In genomic region chr7:72435913-72436480, GRCh38 we compare ENCODE assay signal across 18 cellular contexts. TPM values are rescaled to one million over a fixed set of nuclear protein-coding genes. Genes with fewer than 3 reads are reported as not detected.
DNase-seq lines count a peak whose midpoint lies in the region; ATAC-seq and TF ChIP-seq lines count a peak whose summit lies in the region.
"Had no signal": no experiment of that assay in that cellular context is flagged by ENCODE, and none has a peak within 500 bp of the region (broad histone marks: within the 10 kb centered on the region; RNA-seq: fewer than 3 reads in every experiment).

No MANE protein-coding gene starts in this region.

- WGBS in spleen, 5 donors, result 59 to 81% (median 74%) methylated on average over 5 of the region's 5 CpGs
- WGBS in testis, 2 donors, result 43 to 49% methylated on average over 5 of the region's 5 CpGs

- no peak for TF ChIP-seq CTCF in glutamatergic neuron (IDR thresholded peaks at IDR 0.05; ENCODE audit: partially characterized antibody, unreplicated experiment)
- no peak for TF ChIP-seq CTCF in spleen (IDR thresholded peaks at IDR 0.05 in 8 of 11, conservative IDR thresholded peaks at IDR 0.05 in 3 of 11)
- TF ChIP-seq CTCF in upper lobe of right lung (IDR thresholded peaks at IDR 0.05), result no peak
- TF ChIP-seq CTCF in testis (IDR thresholded peaks at IDR 0.05), result no peak

- intact Hi-C loops in spleen (cut with DNase I; ENCODE audit: low total_unique reads), result no loop called here
- intact Hi-C loops in upper lobe of right lung (cut with DNase I), result no loop called here
- intact Hi-C loops in testis (cut with DNase I; ENCODE audit: low total_unique reads), result no loop called here

- ATAC-seq in upper lobe of right lung, result no peak
- ATAC-seq: GM12878 had no signal

- peak overlapping the region; percentile 100 for H3K27ac Mint-ChIP-seq in glutamatergic neuron (ENCODE audit: unreplicated experiment)

- H3K27ac ChIP-seq in spleen (no peak overlapping the region), upper lobe of right lung (no peak overlapping the region), testis (no peak overlapping the region)
- H3K27ac ChIP-seq: PC-9 had no signal

- H3K36me3 ChIP-seq in spleen (no peaks in the 10 kb centered on the region), upper lobe of right lung (no peaks in the 10 kb centered on the region), testis (ENCODE audit: low read depth, missing control alignments) (no peaks in the 10 kb centered on the region)

- H3K9me3 ChIP-seq in spleen (no peaks in the 10 kb centered on the region), upper lobe of right lung (no peaks in the 10 kb centered on the region), testis (no peaks in the 10 kb centered on the region)

- H3K4me1 ChIP-seq in spleen (no peaks in the 10 kb centered on the region), upper lobe of right lung (no peaks in the 10 kb centered on the region), testis (no peaks in the 10 kb centered on the region)

- peaks cover 4% of the 10 kb centered on the region for H3K27me3 Mint-ChIP-seq in glutamatergic neuron (ENCODE audit: unreplicated experiment)

- no peaks in the 10 kb centered on the region for H3K36me3 Mint-ChIP-seq in glutamatergic neuron (ENCODE audit: unreplicated experiment)

- H3K9me3 Mint-ChIP-seq in glutamatergic neuron (ENCODE audit: unreplicated experiment), result peaks cover 9% of the 10 kb centered on the region

- peaks cover 40% of the 10 kb centered on the region for H3K4me1 Mint-ChIP-seq in glutamatergic neuron (ENCODE audit: low read depth, unreplicated experiment)

- DNase-seq in NCI-H2171 (lab: John Stamatoyannopoulos, UW) (peak; percentile 33), NCI-H2171 treated with DMSO at 0.1 percent for 48 hours (lab: John Stamatoyannopoulos, UW) (no peak), NCI-H82 (lab: John Stamatoyannopoulos, UW) (peak; percentile 78), glutamatergic neuron (peak; percentile 28), spleen (peak; percentile 11), upper lobe of right lung (no peak), NK-92 (lab: John Stamatoyannopoulos, UW; ENCODE audit: unreplicated experiment) (no peak), testis (no peak)
- DNase-seq: DMS53, HCEC 1CT, Kasumi-1, NCI-H1436, NCI-H2029 treated with DMSO at 0.1 percent for 48 hours, NCI-H2227 treated with DMSO at 0.1 percent for 48 hours, NCI-H526 treated with DMSO at 0.1 percent for 48 hours, PC-9 had no signal

- H3K4me3 Mint-ChIP-seq in glutamatergic neuron (ENCODE audit: unreplicated experiment), result peak overlapping the region; percentile 75

- H3K4me3 ChIP-seq in spleen (no peak overlapping the region), upper lobe of right lung (no peak overlapping the region), testis (no peak overlapping the region)
- H3K4me3 ChIP-seq: GM12878, PC-9 had no signal

- H3K27me3 ChIP-seq in spleen (replicated peaks in 1 of 7), result peaks cover 0 to 8% (median 0%) of the 10 kb centered on the region in 7 donors
- no peaks in the 10 kb centered on the region for H3K27me3 ChIP-seq in upper lobe of right lung
- H3K27me3 ChIP-seq in testis, result no peaks in the 10 kb centered on the region

- no peak for TF ChIP-seq POLR2A in spleen (IDR thresholded peaks at IDR 0.05)
- no peak for TF ChIP-seq POLR2A in testis (IDR thresholded peaks at IDR 0.05)

RNA-seq across cellular contexts. Expression of gene CALN1, which starts 23.9 kb away (rescaled TPM):
- total RNA-seq in glutamatergic neuron (ENCODE audit: unreplicated experiment), result 3.5 TPM
- total RNA-seq in spleen, result under 1 TPM in 2 of 7 donors, not detected in 5; 0.03 to 0.19 TPM
- under 1 TPM in 1 of 3 donors, not detected in 2; under 0.01 TPM for polyA plus RNA-seq in spleen
- total RNA-seq in upper lobe of right lung, result not detected
- 1 to 10 TPM; 4.3 to 4.4 TPM for total RNA-seq in testis
- polyA plus RNA-seq in testis (ENCODE audit: insufficient read depth, low read depth, low replicate concordance), result 6.2 TPM
- total RNA-seq: A172, PC-9 had no signal

Comparison
In these comparisons a context has a peak if more than half of its experiments do, and no peak if none do; other contexts are left out.
1. DNase-seq: peak in NCI-H2171 (single experiment), NCI-H82 (single experiment), glutamatergic neuron (single experiment) and spleen (single experiment); none in NCI-H2171 treated with DMSO at 0.1 percent for 48 hours (single experiment), upper lobe of right lung (single experiment), NK-92 (single experiment) and testis (single experiment).